Comparison of ENCODE assay signal across 12 cellular contexts in the genomic region with DNA sequence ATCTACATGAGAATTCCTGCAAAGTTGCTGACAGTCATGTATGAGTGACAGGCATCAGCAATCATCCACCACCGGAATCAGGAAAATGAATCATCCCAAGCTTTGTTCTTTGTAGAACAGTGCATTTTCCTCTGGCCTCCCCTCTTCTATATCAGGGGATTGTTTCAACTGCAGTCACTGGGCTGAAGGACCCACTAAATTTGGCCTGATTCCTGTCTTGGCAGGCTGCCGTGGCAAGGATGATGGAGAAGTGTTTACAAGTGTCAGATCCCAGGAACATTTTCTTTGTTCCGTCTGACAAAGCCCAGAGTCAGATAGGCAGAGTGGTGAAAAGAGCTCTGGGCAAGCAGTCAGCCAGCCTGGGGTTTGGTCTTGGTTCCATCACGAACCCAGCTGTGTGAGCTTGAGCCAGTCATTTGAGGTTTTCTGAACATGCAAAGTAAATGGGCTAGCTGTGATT.
DNase-seq lines count a peak whose midpoint lies in the region; ATAC-seq and TF ChIP-seq lines count a peak whose summit lies in the region.
"Had no signal": no experiment of that assay in that cellular context is flagged by ENCODE, and none has a peak within 500 bp of the region (broad histone marks: within the 10 kb centered on the region; RNA-seq: fewer than 3 reads in every experiment).

No MANE protein-coding gene starts in this region.

- no peaks in the 10 kb centered on the region for H3K9me3 Mint-ChIP-seq in nephron
- H3K9me3 Mint-ChIP-seq: stimulated activated memory B cell treated with anti-CD40 and anti-IgM and Interleukin-4, amounts not matched to agents 10 μg/mL and 1 μg/mL and 100 μg/mL, for 72 hours had no signal

- H3K4me3 ChIP-seq in epithelial cell of esophagus (ENCODE audit: low read length) (no peak overlapping the region), HAP-1 (no peak overlapping the region)
- H3K4me3 ChIP-seq: sigmoid colon had no signal

- H3K27me3 Mint-ChIP-seq in nephron (ENCODE audit: low read depth), result no peaks in the 10 kb centered on the region
- H3K27me3 Mint-ChIP-seq: stimulated activated memory B cell treated with anti-CD40 and anti-IgM and Interleukin-4, amounts not matched to agents 10 μg/mL and 1 μg/mL and 100 μg/mL, for 72 hours had no signal

- no peaks in the 10 kb centered on the region for H3K36me3 ChIP-seq in HAP-1 (replicated peaks)
- H3K36me3 ChIP-seq: sigmoid colon had no signal

- DNase-seq in DMS153 (lab: John Stamatoyannopoulos, UW) (peak; percentile 61), NCI-H226 (peak; percentile 73), epithelial cell of esophagus (ENCODE audit: low read depth) (peak; percentile 70), HAP-1 (ENCODE audit: low spot score in 2 of 2) (no peak), RPMI8226 (no peak)
- DNase-seq: CD4-positive, CD25-positive, alpha-beta regulatory T cell; KG1; sigmoid colon had no signal

- no peaks in the 10 kb centered on the region for H3K36me3 Mint-ChIP-seq in nephron (ENCODE audit: low read depth)
- H3K36me3 Mint-ChIP-seq: CD4-positive, CD25-positive, alpha-beta regulatory T cell; stimulated activated memory B cell treated with anti-CD40 and anti-IgM and Interleukin-4, amounts not matched to agents 10 μg/mL and 1 μg/mL and 100 μg/mL, for 72 hours had no signal

- TF ChIP-seq CTCF in epithelial cell of esophagus (IDR thresholded peaks at IDR 0.05; ENCODE audit: insufficient read depth, low read depth, low read length, missing control alignments) (no peak), nephron (IDR thresholded peaks at IDR 0.05; ENCODE audit: unreplicated experiment in 3 of 3) (no peak)

- peaks cover 27% of the 10 kb centered on the region for H3K4me1 Mint-ChIP-seq in nephron
- H3K4me1 Mint-ChIP-seq: CD4-positive, CD25-positive, alpha-beta regulatory T cell; stimulated activated memory B cell treated with anti-CD40 and anti-IgM and Interleukin-4, amounts not matched to agents 10 μg/mL and 1 μg/mL and 100 μg/mL, for 72 hours had no signal

- ATAC-seq in HG03457 (IDR thresholded peaks at IDR 0.05; ENCODE audit: unreplicated experiment) (no peak), GM21515 (IDR thresholded peaks at IDR 0.05; ENCODE audit: unreplicated experiment) (no peak)
- ATAC-seq: stimulated activated memory B cell treated with anti-CD40 and anti-IgM and Interleukin-4, amounts not matched to agents 10 μg/mL and 1 μg/mL and 100 μg/mL, for 72 hours had no signal

- no peaks in the 10 kb centered on the region for H3K27me3 ChIP-seq in HAP-1 (ENCODE audit: low read depth)
- H3K27me3 ChIP-seq: sigmoid colon had no signal

- H3K27ac Mint-ChIP-seq in nephron, result peak overlapping the region in 2 of 3 experiments; percentile 11 to 25
- H3K27ac Mint-ChIP-seq: CD4-positive, CD25-positive, alpha-beta regulatory T cell; stimulated activated memory B cell treated with anti-CD40 and anti-IgM and Interleukin-4, amounts not matched to agents 10 μg/mL and 1 μg/mL and 100 μg/mL, for 72 hours had no signal

- no peaks in the 10 kb centered on the region for H3K9me3 ChIP-seq in HAP-1
- H3K9me3 ChIP-seq: sigmoid colon had no signal

- in situ Hi-C loops in HAP-1 (cut with MboI; ENCODE audit: low sequenced_read_pairs), result no loop called here

- H3K4me1 ChIP-seq in HAP-1, result no peaks in the 10 kb centered on the region

- no peak overlapping the region for H3K4me3 Mint-ChIP-seq in nephron
- H3K4me3 Mint-ChIP-seq: CD4-positive, CD25-positive, alpha-beta regulatory T cell; stimulated activated memory B cell treated with anti-CD40 and anti-IgM and Interleukin-4, amounts not matched to agents 10 μg/mL and 1 μg/mL and 100 μg/mL, for 72 hours had no signal

Comparison
In these comparisons a context has a peak if more than half of its experiments do, and no peak if none do; other contexts are left out.
1. DNase-seq: peak in DMS153 (single experiment), NCI-H226 (single experiment) and epithelial cell of esophagus (single experiment); none in HAP-1 (0 of 2) and RPMI8226 (single experiment).